In genomic region chr9:20319241-20319640, GRCh38 we compare ENCODE assay signal across 12 cellular contexts.
DNase-seq lines count a peak whose midpoint lies in the region; ATAC-seq and TF ChIP-seq lines count a peak whose summit lies in the region.
"Had no signal": no experiment of that assay in that cellular context is flagged by ENCODE, and none has a peak within 500 bp of the region (broad histone marks: within the 10 kb centered on the region; RNA-seq: fewer than 3 reads in every experiment).

No MANE protein-coding gene starts in this region.

- H3K4me3 ChIP-seq in esophagus squamous epithelium (no peak overlapping the region), skin epidermis (no peak overlapping the region), OCI-LY7 (ENCODE audit: low read depth, low read length, poor library complexity, severe bottlenecking) (no peak overlapping the region)
- H3K4me3 ChIP-seq: GM12878 had no signal

- no peak for TF ChIP-seq CTCF in esophagus squamous epithelium (IDR thresholded peaks at IDR 0.05)
- no peak for TF ChIP-seq CTCF in OCI-LY7 (conservative IDR thresholded peaks at IDR 0.05; ENCODE audit: low read length)

- peaks cover 2% of the 10 kb centered on the region for H3K9me3 Mint-ChIP-seq in activated CD8-positive, alpha-beta memory T cell treated with anti-CD3 and anti-CD28 coated beads, Interleukin-2, amount 10 ng/mL, durations not matched to agents 7 days and 5 days (ENCODE audit: low read depth)
- no peaks in the 10 kb centered on the region for H3K9me3 Mint-ChIP-seq in activated CD4-positive, alpha-beta memory T cell treated with anti-CD3 and anti-CD28 coated beads for 36 hours
- H3K9me3 Mint-ChIP-seq: immature natural killer cell, memory B cell had no signal

- H2AFZ ChIP-seq in OCI-LY7 (ENCODE audit: low read length), result no peak overlapping the region

- CTCF ChIA-PET in activated CD8-positive, alpha-beta memory T cell treated with anti-CD3 and anti-CD28 coated beads, Interleukin-2, amount 10 ng/mL, durations not matched to agents 7 days and 5 days (lab: Charles Lee), result interaction anchor here (1.4 to 2.5 kb wide), 3 partner anchors 14 to 77 kb away, joined by 3 to 5 read pairs (median 5); no protein-coding TSS in a partner anchor
- CTCF ChIA-PET in activated CD4-positive, alpha-beta memory T cell treated with anti-CD3 and anti-CD28 coated beads for 36 hours (lab: Charles Lee), result interaction anchor here (1.4 kb wide), 1 partner anchor 10 kb away, joined by 3 read pairs; no protein-coding TSS in a partner anchor
- CTCF ChIA-PET in OCI-LY7 (lab: Charles Lee; ENCODE audit: unreplicated experiment), result no interaction called here

- ATAC-seq in activated CD8-positive, alpha-beta memory T cell treated with anti-CD3 and anti-CD28 coated beads, Interleukin-2, amount 10 ng/mL, durations not matched to agents 7 days and 5 days, result no peak

- no peaks in the 10 kb centered on the region for H3K27me3 ChIP-seq in esophagus squamous epithelium

- H3K9me3 ChIP-seq in esophagus squamous epithelium (no peaks in the 10 kb centered on the region), OCI-LY7 (ENCODE audit: low read length) (no peaks in the 10 kb centered on the region)

- 25 to 49% methylated on average over 6 to 7 of the region's 8 CpGs for WGBS in esophagus squamous epithelium, 2 donors

- H3K4me3 Mint-ChIP-seq in activated CD8-positive, alpha-beta memory T cell treated with anti-CD3 and anti-CD28 coated beads, Interleukin-2, amount 10 ng/mL, durations not matched to agents 7 days and 5 days, result no peak overlapping the region
- H3K4me3 Mint-ChIP-seq in activated CD4-positive, alpha-beta memory T cell treated with anti-CD3 and anti-CD28 coated beads for 36 hours, result no peak overlapping the region
- H3K4me3 Mint-ChIP-seq: immature natural killer cell, memory B cell had no signal

- H3K36me3 Mint-ChIP-seq in activated CD8-positive, alpha-beta memory T cell treated with anti-CD3 and anti-CD28 coated beads, Interleukin-2, amount 10 ng/mL, durations not matched to agents 7 days and 5 days, result peaks cover 5% of the 10 kb centered on the region
- H3K36me3 Mint-ChIP-seq in activated CD4-positive, alpha-beta memory T cell treated with anti-CD3 and anti-CD28 coated beads for 36 hours, result peaks cover 5% of the 10 kb centered on the region
- H3K36me3 Mint-ChIP-seq: memory B cell had no signal

- no peaks in the 10 kb centered on the region for H3K79me2 ChIP-seq in OCI-LY7 (ENCODE audit: insufficient read depth, low read depth, low read length)

- H4K20me1 ChIP-seq in OCI-LY7 (ENCODE audit: insufficient read depth, low read length), result no peaks in the 10 kb centered on the region

- H3K27ac ChIP-seq in esophagus squamous epithelium, result peak overlapping the region; percentile 9 to 64 (median 24)
- peak overlapping the region in 14 of 21 experiments; percentile 1 to 73 (median 51) for H3K27ac ChIP-seq in skin epidermis
- H3K27ac ChIP-seq in OCI-LY7 (ENCODE audit: low read depth, low read length, poor library complexity, severe bottlenecking), result no peak overlapping the region

- POLR2A ChIA-PET in activated CD4-positive, alpha-beta memory T cell treated with anti-CD3 and anti-CD28 coated beads for 36 hours (lab: Charles Lee), result interaction anchor here (1.4 kb wide), 1 partner anchor 303 kb away, joined by 7 read pairs; the partner anchor contains the start of gene MLLT3
- POLR2A ChIA-PET in OCI-LY7 (lab: Charles Lee), result interaction anchor here (0.7 kb wide), 1 partner anchor 8 kb away, joined by 3 read pairs; no protein-coding TSS in a partner anchor

- H3K36me3 ChIP-seq in esophagus squamous epithelium (no peaks in the 10 kb centered on the region), OCI-LY7 (ENCODE audit: insufficient read depth, low read length) (no peaks in the 10 kb centered on the region)

- H3K4me1 ChIP-seq in esophagus squamous epithelium, result peaks cover 0 to 52% (median 38%) of the 10 kb centered on the region in 3 donors
- no peaks in the 10 kb centered on the region for H3K4me1 ChIP-seq in OCI-LY7 (ENCODE audit: insufficient read depth, low read length, poor library complexity, severe bottlenecking)

- BruUV-seq in OCI-LY7 (replicated peaks; lab: Mats Ljungman, UMichigan), result no TSS peak

- H3K4me1 Mint-ChIP-seq in activated CD8-positive, alpha-beta memory T cell treated with anti-CD3 and anti-CD28 coated beads, Interleukin-2, amount 10 ng/mL, durations not matched to agents 7 days and 5 days, result peaks cover 67% of the 10 kb centered on the region
- H3K4me1 Mint-ChIP-seq in activated CD4-positive, alpha-beta memory T cell treated with anti-CD3 and anti-CD28 coated beads for 36 hours (ENCODE audit: low read depth), result peaks cover 78% of the 10 kb centered on the region
- H3K4me1 Mint-ChIP-seq: memory B cell had no signal

- H3K27ac Mint-ChIP-seq in activated CD8-positive, alpha-beta memory T cell treated with anti-CD3 and anti-CD28 coated beads, Interleukin-2, amount 10 ng/mL, durations not matched to agents 7 days and 5 days, result peak overlapping the region; percentile 81
- peak overlapping the region; percentile 63 for H3K27ac Mint-ChIP-seq in activated CD4-positive, alpha-beta memory T cell treated with anti-CD3 and anti-CD28 coated beads for 36 hours
- H3K27ac Mint-ChIP-seq: immature natural killer cell, memory B cell had no signal

- H3K27me3 Mint-ChIP-seq in activated CD8-positive, alpha-beta memory T cell treated with anti-CD3 and anti-CD28 coated beads, Interleukin-2, amount 10 ng/mL, durations not matched to agents 7 days and 5 days, result no peaks in the 10 kb centered on the region
- H3K27me3 Mint-ChIP-seq in activated CD4-positive, alpha-beta memory T cell treated with anti-CD3 and anti-CD28 coated beads for 36 hours, result no peaks in the 10 kb centered on the region
- H3K27me3 Mint-ChIP-seq: memory B cell had no signal

- no peak for DNase-seq in activated CD8-positive, alpha-beta memory T cell treated with anti-CD3 and anti-CD28 coated beads, Interleukin-2, amount 10 ng/mL, durations not matched to agents 7 days and 5 days
- DNase-seq in activated CD8-positive, alpha-beta memory T cell treated with anti-CD3 and anti-CD28 coated beads, Interleukin-2, amount 50 U/mL, for 4 hours, result no peak
- DNase-seq in activated CD4-positive, alpha-beta memory T cell treated with anti-CD3 and anti-CD28 coated beads for 36 hours, result no peak
- DNase-seq in esophagus squamous epithelium (lab: John Stamatoyannopoulos, UW), result no peak
- no peak for DNase-seq in DMS 273 (lab: John Stamatoyannopoulos, UW; ENCODE audit: unreplicated experiment)
- no peak for DNase-seq in NCI-H748 treated with DMSO at 0.1 percent for 48 hours (lab: John Stamatoyannopoulos, UW)
- no peak for DNase-seq in OCI-LY7 (ENCODE audit: low spot score)
- DNase-seq: immature natural killer cell, occipital lobe had no signal

- H3K9me2 ChIP-seq in OCI-LY7 (ENCODE audit: insufficient read depth, low read length), result no peaks in the 10 kb centered on the region

- no peak for TF ChIP-seq POLR2A in esophagus squamous epithelium (IDR thresholded peaks at IDR 0.05)

- intact Hi-C loops in activated CD4-positive, alpha-beta memory T cell treated with anti-CD3 and anti-CD28 coated beads for 36 hours (cut with micrococcal nuclease), result no loop called here
- intact Hi-C loops in esophagus squamous epithelium (cut with DNase I), result no loop called here
- intact Hi-C loops in OCI-LY7 (cut with micrococcal nuclease; ENCODE audit: unreplicated experiment), result no loop called here

- no peak overlapping the region for H3K4me2 ChIP-seq in OCI-LY7 (ENCODE audit: low read length)
